Comparison of ENCODE assay signal across 13 cellular contexts in genomic region chr14:24908592-24909236, GRCh38.
"Had no signal": no experiment of that assay in that cellular context is flagged by ENCODE, and none has a peak within 500 bp of the region (broad histone marks: within the 10 kb centered on the region; RNA-seq: fewer than 3 reads in every experiment).

No MANE protein-coding gene starts in this region.

- H3K27me3 ChIP-seq: gastrocnemius medialis, thyroid gland, vagina had no signal

- H3K36me3 ChIP-seq: gastrocnemius medialis, thyroid gland, vagina had no signal

- H3K4me3 ChIP-seq: gastrocnemius medialis, thyroid gland, vagina had no signal

- H3K27ac Mint-ChIP-seq: activated CD4-positive, alpha-beta memory T cell treated with anti-CD3 and anti-CD28 coated beads for 36 hours; activated naive CD8-positive, alpha-beta T cell treated with anti-CD3 and anti-CD28 coated beads, Interleukin-2, amount 50 U/mL, for 24 hours; effector memory CD8-positive, alpha-beta T cell; nephron had no signal

- H3K36me3 Mint-ChIP-seq: activated CD4-positive, alpha-beta memory T cell treated with anti-CD3 and anti-CD28 coated beads for 36 hours had no signal

- H3K4me1 Mint-ChIP-seq: activated naive CD8-positive, alpha-beta T cell treated with anti-CD3 and anti-CD28 coated beads, Interleukin-2, amount 50 U/mL, for 24 hours; nephron had no signal

- DNase-seq: activated CD4-positive, alpha-beta memory T cell treated with anti-CD3 and anti-CD28 coated beads for 36 hours; activated gamma-delta T cell treated with Interleukin-2 at 50 U/mL for 16 hours; activated naive CD8-positive, alpha-beta T cell treated with anti-CD3 and anti-CD28 coated beads, Interleukin-2, amount 50 U/mL, for 24 hours; activated T-cell treated with anti-CD3 and anti-CD28 coated beads, Interleukin-2, amount 50 U/mL, for 48 hours; central memory CD4-positive, alpha-beta T cell; cortex of kidney; effector memory CD8-positive, alpha-beta T cell; SW 1271; thyroid gland had no signal

- H3K9me3 ChIP-seq: gastrocnemius medialis, thyroid gland, vagina had no signal

- H3K27ac ChIP-seq: epithelial cell of prostate, gastrocnemius medialis, thyroid gland, vagina had no signal

- H3K4me1 ChIP-seq: gastrocnemius medialis had no signal

- H3K4me3 Mint-ChIP-seq: activated CD4-positive, alpha-beta memory T cell treated with anti-CD3 and anti-CD28 coated beads for 36 hours; activated naive CD8-positive, alpha-beta T cell treated with anti-CD3 and anti-CD28 coated beads, Interleukin-2, amount 50 U/mL, for 24 hours; effector memory CD8-positive, alpha-beta T cell; nephron had no signal

- H3K9me3 Mint-ChIP-seq: activated CD4-positive, alpha-beta memory T cell treated with anti-CD3 and anti-CD28 coated beads for 36 hours; activated naive CD8-positive, alpha-beta T cell treated with anti-CD3 and anti-CD28 coated beads, Interleukin-2, amount 50 U/mL, for 24 hours; effector memory CD8-positive, alpha-beta T cell; nephron had no signal

- ATAC-seq: activated naive CD8-positive, alpha-beta T cell treated with anti-CD3 and anti-CD28 coated beads, Interleukin-2, amount 50 U/mL, for 24 hours; effector memory CD8-positive, alpha-beta T cell; gastrocnemius medialis had no signal
